In genomic region chr5:65907138-65907537, GRCh38 we compare ENCODE assay signal across 23 cellular contexts. TPM values are rescaled to one million over a fixed set of nuclear protein-coding genes. Genes with fewer than 3 reads are reported as not detected.
DNase-seq lines count a peak whose midpoint lies in the region; ATAC-seq and TF ChIP-seq lines count a peak whose summit lies in the region.
"Had no signal": no experiment of that assay in that cellular context is flagged by ENCODE, and none has a peak within 500 bp of the region (broad histone marks: within the 10 kb centered on the region; RNA-seq: fewer than 3 reads in every experiment).

No MANE protein-coding gene starts in this region.

- ATAC-seq in activated naive CD4-positive, alpha-beta T cell treated with anti-CD3 and anti-CD28 coated beads, Interleukin-2, amount 50 U/mL, for 72 hours = no peak
- ATAC-seq in omental fat pad (ENCODE audit: low FRiP score) = no peak
- ATAC-seq: HCT116; left colon; Right ventricle myocardium inferior; stimulated activated naive CD8-positive, alpha-beta T cell treated with anti-CD3 and anti-CD28 coated beads, Interleukin-15, Interleukin-2, amounts not matched to agents 100 U/mL and 50 U/mL, for 24 hours had no signal

- peak overlapping the region; percentile 39 for H3K4me2 ChIP-seq in PC-9

- H3K27me3 Mint-ChIP-seq in activated T-cell treated with anti-CD3 and anti-CD28 coated beads, Interleukin-2, amount 50 U/mL, for 24 hours = no peaks in the 10 kb centered on the region
- H3K27me3 Mint-ChIP-seq: activated CD4-positive, alpha-beta T cell treated with anti-CD3 and anti-CD28 coated beads, Interleukin-2, amount 10 ng/mL, durations not matched to agents 24 days and 14 days had no signal

- no peaks in the 10 kb centered on the region for H3K9me2 ChIP-seq in PC-9 (ENCODE audit: insufficient read depth)

- no peaks in the 10 kb centered on the region for H4K20me1 ChIP-seq in PC-9 (ENCODE audit: insufficient read depth)

- H3K27ac ChIP-seq in PC-9 = no peak overlapping the region
- H3K27ac ChIP-seq: tibial nerve had no signal

- no peaks in the 10 kb centered on the region for H3K36me3 Mint-ChIP-seq in activated naive CD4-positive, alpha-beta T cell treated with anti-CD3 and anti-CD28 coated beads, Interleukin-2, amount 50 U/mL, for 72 hours
- H3K36me3 Mint-ChIP-seq in activated T-cell treated with anti-CD3 and anti-CD28 coated beads, Interleukin-2, amount 50 U/mL, for 24 hours (ENCODE audit: low read depth) = no peaks in the 10 kb centered on the region
- H3K36me3 Mint-ChIP-seq: mesothelial cell of epicardium had no signal

- H3K9me3 ChIP-seq in PC-9 (ENCODE audit: insufficient read depth, low read depth) = no peaks in the 10 kb centered on the region
- H3K9me3 ChIP-seq: tibial nerve had no signal

- POLR2A ChIA-PET in PC-9 (lab: Charles Lee; ENCODE audit: unreplicated experiment) = interaction anchor here (0.7 kb wide), 1 partner anchor 18 kb away, joined by 4 read pairs; no protein-coding TSS in a partner anchor

- no peaks in the 10 kb centered on the region for H3K9me3 Mint-ChIP-seq in activated naive CD4-positive, alpha-beta T cell treated with anti-CD3 and anti-CD28 coated beads, Interleukin-2, amount 50 U/mL, for 72 hours
- no peaks in the 10 kb centered on the region for H3K9me3 Mint-ChIP-seq in activated T-cell treated with anti-CD3 and anti-CD28 coated beads, Interleukin-2, amount 50 U/mL, for 24 hours
- H3K9me3 Mint-ChIP-seq: endodermal cell, nephron had no signal

- no peaks in the 10 kb centered on the region for H3K36me3 ChIP-seq in PC-9 (ENCODE audit: low read depth)
- H3K36me3 ChIP-seq: MG63, tibial nerve had no signal

- H2AFZ ChIP-seq in PC-9 = no peak overlapping the region

- peaks cover 2% of the 10 kb centered on the region for H3K4me1 Mint-ChIP-seq in activated T-cell treated with anti-CD3 and anti-CD28 coated beads, Interleukin-2, amount 50 U/mL, for 24 hours (ENCODE audit: low read depth)
- H3K4me1 Mint-ChIP-seq: activated CD4-positive, alpha-beta T cell treated with anti-CD3 and anti-CD28 coated beads, Interleukin-2, amount 10 ng/mL, durations not matched to agents 24 days and 14 days; endodermal cell; nephron had no signal

- intact Hi-C loops in PC-9 (cut with micrococcal nuclease; ENCODE audit: unreplicated experiment) = no loop called here

- H3K27ac Mint-ChIP-seq in activated naive CD4-positive, alpha-beta T cell treated with anti-CD3 and anti-CD28 coated beads, Interleukin-2, amount 50 U/mL, for 72 hours = no peak overlapping the region
- H3K27ac Mint-ChIP-seq in activated T-cell treated with anti-CD3 and anti-CD28 coated beads, Interleukin-2, amount 50 U/mL, for 24 hours = no peak overlapping the region
- H3K27ac Mint-ChIP-seq: activated CD4-positive, alpha-beta T cell treated with anti-CD3 and anti-CD28 coated beads, Interleukin-2, amount 10 ng/mL, durations not matched to agents 24 days and 14 days; endodermal cell; mesothelial cell of epicardium; nephron had no signal

- H3K27me3 ChIP-seq in PC-9 (ENCODE audit: insufficient read depth, low read depth) = no peaks in the 10 kb centered on the region
- H3K27me3 ChIP-seq: MG63, tibial nerve had no signal

- CTCF ChIA-PET in PC-9 (lab: Charles Lee) = interaction anchor here (0.7 kb wide), 1 partner anchor 88 kb away, joined by 10 read pairs; no protein-coding TSS in a partner anchor

- H3K4me1 ChIP-seq in PC-9 (replicated peaks; ENCODE audit: insufficient read depth) = peaks cover 19% of the 10 kb centered on the region
- H3K4me1 ChIP-seq: tibial nerve had no signal

- no peaks in the 10 kb centered on the region for H3K79me2 ChIP-seq in PC-9 (ENCODE audit: low read depth)

- DNase-seq in GM03348 (ENCODE audit: low spot score) (peak; percentile 60), PC-9 (peak in 1 of 2 experiments; percentile 71), choroid plexus epithelial cell (ENCODE audit: low read depth) (peak; percentile 23), renal cortical epithelial cell (ENCODE audit: low read depth) (peak; percentile 77), omental fat pad (ENCODE audit: low spot score) (no peak)
- DNase-seq in activated naive CD4-positive, alpha-beta T cell treated with anti-CD3 and anti-CD28 coated beads, Interleukin-2, amount 50 U/mL, for 72 hours (ENCODE audit: low spot score in 2 of 2) = no peak
- DNase-seq in activated T-cell treated with anti-CD3 and anti-CD28 coated beads, Interleukin-2, amount 50 U/mL, for 24 hours = no peak
- DNase-seq: activated CD8-positive, alpha-beta memory T cell treated with anti-CD3 and anti-CD28 coated beads, Interleukin-2, amount 50 U/mL, for 4 hours; activated effector memory CD4-positive, alpha-beta T cell treated with anti-CD3 and anti-CD28 coated beads, Interleukin-2, amount 50 U/mL, for 16 hours; amygdala; endodermal cell; left colon; MG63; NCI-H1694; posterior cingulate gyrus; stimulated activated CD4-positive, alpha-beta T cell treated with anti-CD3 and anti-CD28 coated beads, Interleukin-2, amount 100 ng/mL, for 24 hours; stimulated activated naive CD8-positive, alpha-beta T cell treated with anti-CD3 and anti-CD28 coated beads, Interleukin-15, Interleukin-2, amounts not matched to agents 100 U/mL and 50 U/mL, for 24 hours had no signal

- TF ChIP-seq CTCF in PC-9 (conservative IDR thresholded peaks at IDR 0.05) = no peak
- no peak for TF ChIP-seq CTCF in choroid plexus epithelial cell (conservative IDR thresholded peaks at IDR 0.05; ENCODE audit: low read depth, low read length)
- no peak for TF ChIP-seq CTCF in omental fat pad (IDR thresholded peaks at IDR 0.05)

- no peak overlapping the region for H3K4me3 ChIP-seq in PC-9
- no peak overlapping the region for H3K4me3 ChIP-seq in choroid plexus epithelial cell (ENCODE audit: low read depth, low read length)
- H3K4me3 ChIP-seq: MG63, tibial nerve had no signal

- H3K4me3 Mint-ChIP-seq in activated T-cell treated with anti-CD3 and anti-CD28 coated beads, Interleukin-2, amount 50 U/mL, for 24 hours = no peak overlapping the region
- H3K4me3 Mint-ChIP-seq: activated CD4-positive, alpha-beta T cell treated with anti-CD3 and anti-CD28 coated beads, Interleukin-2, amount 10 ng/mL, durations not matched to agents 24 days and 14 days; endodermal cell; mesothelial cell of epicardium; nephron had no signal

- BruUV-seq in PC-9 (replicated peaks; lab: Mats Ljungman, UMichigan) = no TSS peak

- peaks cover 14% of the 10 kb centered on the region for H3F3A ChIP-seq in PC-9 (ENCODE audit: insufficient read depth, low read depth)

RNA-seq across cellular contexts. Expression of gene ERBIN, which starts 19.2 kb away (rescaled TPM):
- total RNA-seq in PC-9 (2021) (112 and 143 TPM in 2 replicates), renal cortical epithelial cell (104 and 108 TPM in 2 replicates), omental fat pad (10 to 100 TPM; 45.1 to 64.9 (median 56.9) TPM)
- total RNA-seq in activated naive CD4-positive, alpha-beta T cell treated with anti-CD3 and anti-CD28 coated beads, Interleukin-2, amount 50 U/mL, for 72 hours = 10 to 100 TPM; 46.1 to 55.2 TPM

Comparison
In these comparisons a context has a peak if more than half of its experiments do, and no peak if none do; other contexts are left out.
1. DNase-seq: peak in GM03348 (single experiment), choroid plexus epithelial cell (single experiment) and renal cortical epithelial cell (single experiment); none in activated naive CD4-positive, alpha-beta T cell treated with anti-CD3 and anti-CD28 coated beads, Interleukin-2, amount 50 U/mL, for 72 hours (0 of 2), omental fat pad (single experiment) and activated T-cell treated with anti-CD3 and anti-CD28 coated beads, Interleukin-2, amount 50 U/mL, for 24 hours (single experiment).